ENCODE assay signal across 12 cellular contexts in genomic region chr11:94895971-94896370, GRCh38.
DNase-seq lines count a peak whose midpoint lies in the region; ATAC-seq and TF ChIP-seq lines count a peak whose summit lies in the region.
"Had no signal": no experiment of that assay in that cellular context is flagged by ENCODE, and none has a peak within 500 bp of the region (broad histone marks: within the 10 kb centered on the region; RNA-seq: fewer than 3 reads in every experiment).

No MANE protein-coding gene starts in this region.

- intact Hi-C loops in left cardiac atrium (cut with DNase I) (loop anchor here (2.0 to 10.0 kb wide), 3 partner anchors 69 to 274 kb away; no protein-coding TSS in a partner anchor), cardiac septum (cut with DNase I) (loop anchor here (2.0 to 5.0 kb wide), 2 partner anchors 109 to 273 kb away; no protein-coding TSS in a partner anchor), aorta (cut with DNase I) (loop anchor here in 1 of 2 donors (2.0 kb wide), 1 partner anchor 273 kb away; no protein-coding TSS in a partner anchor)

- H3K4me1 ChIP-seq in aorta (ENCODE audit: control insufficient read depth in 1 of 2, insufficient read depth in 2 of 2, low read length in 2 of 2) = no peaks in the 10 kb centered on the region

- peaks cover 3% of the 10 kb centered on the region for H3K36me3 Mint-ChIP-seq in activated naive CD8-positive, alpha-beta T cell treated with anti-CD3 and anti-CD28 coated beads for 36 hours

- H3K4me3 ChIP-seq in foreskin fibroblast (ENCODE audit: low read depth in 1 of 2, low read length in 2 of 2) = no peak overlapping the region
- H3K4me3 ChIP-seq in aorta (ENCODE audit: low read length in 2 of 2) = no peak overlapping the region
- H3K4me3 ChIP-seq: PC-9 had no signal

- TF ChIP-seq CTCF in foreskin fibroblast (IDR thresholded peaks at IDR 0.05; ENCODE audit: low read depth, low read length) = no peak

- H3K4me3 Mint-ChIP-seq in activated naive CD8-positive, alpha-beta T cell treated with anti-CD3 and anti-CD28 coated beads for 36 hours = no peak overlapping the region

- DNase-seq in left cardiac atrium = no peak
- no peak for DNase-seq in cardiac septum (ENCODE audit: low spot score)
- peak; percentile 78 for DNase-seq in astrocyte of the hippocampus (ENCODE audit: low read depth, low spot score)
- DNase-seq in foreskin fibroblast = peak; percentile 66 to 74
- DNase-seq in aorta = no peak
- DNase-seq in cerebellum (ENCODE audit: low spot score) = no peak
- no peak for DNase-seq in activated CD8-positive, alpha-beta memory T cell treated with anti-CD3 and anti-CD28 coated beads, Interleukin-2, amount 50 U/mL, for 4 hours
- DNase-seq in activated naive CD8-positive, alpha-beta T cell treated with anti-CD3 and anti-CD28 coated beads for 36 hours = no peak
- DNase-seq: activated CD8-positive, alpha-beta memory T cell treated with anti-CD3 and anti-CD28 coated beads for 24 hours; activated naive CD4-positive, alpha-beta T cell treated with anti-CD3 and anti-CD28 coated beads, Interleukin-2, amount 50 U/mL, for 16 hours; nucleus accumbens had no signal

- peaks cover 3% of the 10 kb centered on the region for H3K27me3 Mint-ChIP-seq in activated naive CD8-positive, alpha-beta T cell treated with anti-CD3 and anti-CD28 coated beads for 36 hours

- no peak overlapping the region for H3K27ac ChIP-seq in aorta (ENCODE audit: low read depth in 1 of 2, low read length in 2 of 2)
- H3K27ac ChIP-seq: PC-9 had no signal

- H3K36me3 ChIP-seq in aorta (ENCODE audit: control insufficient read depth in 1 of 2, insufficient read depth in 2 of 2, low read length in 1 of 2) = no peaks in the 10 kb centered on the region

- H3K9me3 Mint-ChIP-seq in activated naive CD8-positive, alpha-beta T cell treated with anti-CD3 and anti-CD28 coated beads for 36 hours = peaks cover 10% of the 10 kb centered on the region

- ATAC-seq in left cardiac atrium (peak; percentile 23 to 75), aorta (ENCODE audit: low FRiP score) (peak; percentile 65)

- peaks cover 4% of the 10 kb centered on the region for H3K9me3 ChIP-seq in aorta (ENCODE audit: control insufficient read depth, low read length)

- no peak overlapping the region for H3K27ac Mint-ChIP-seq in activated naive CD8-positive, alpha-beta T cell treated with anti-CD3 and anti-CD28 coated beads for 36 hours

- H3K27me3 ChIP-seq in aorta (ENCODE audit: control insufficient read depth in 1 of 2, insufficient read depth in 2 of 2, low read length in 1 of 2) = no peaks in the 10 kb centered on the region

- WGBS in aorta, 2 donors = 56 to 64% methylated on average over 2 of the region's 2 CpGs

- no peaks in the 10 kb centered on the region for H3K4me1 Mint-ChIP-seq in activated naive CD8-positive, alpha-beta T cell treated with anti-CD3 and anti-CD28 coated beads for 36 hours

Comparison
In these comparisons a context has a peak if more than half of its experiments do, and no peak if none do; other contexts are left out.
1. DNase-seq: peak in astrocyte of the hippocampus (single experiment) and foreskin fibroblast (2 of 2); none in left cardiac atrium (single experiment), cardiac septum (single experiment), aorta (0 of 2), cerebellum (single experiment), activated CD8-positive, alpha-beta memory T cell treated with anti-CD3 and anti-CD28 coated beads, Interleukin-2, amount 50 U/mL, for 4 hours (single experiment) and activated naive CD8-positive, alpha-beta T cell treated with anti-CD3 and anti-CD28 coated beads for 36 hours (single experiment).